Comparison of ENCODE assay signal across 23 cellular contexts in genomic region chr3:156764761-156765160, GRCh38.
A peak's percentile ranks its signal among the peaks of the same experiment; 100 is the strongest.
DNase-seq lines count a peak whose midpoint lies in the region; TF ChIP-seq lines count a peak whose summit lies in the region.
"Had no signal": no experiment of that assay in that cellular context is flagged by ENCODE, and none has a peak within 500 bp of the region (broad histone marks: within the 10 kb centered on the region; RNA-seq: fewer than 3 reads in every experiment).

No MANE protein-coding gene starts in this region.

- H3K4me3 ChIP-seq in epithelial cell of proximal tubule (ENCODE audit: low read depth, low read length) (no peak overlapping the region), parathyroid adenoma (ENCODE audit: low read depth, low read length) (no peak overlapping the region)
- H3K4me3 ChIP-seq: esophagus muscularis mucosa, pancreas, right lobe of liver, upper lobe of right lung had no signal

- H3K9me3 ChIP-seq in parathyroid adenoma (ENCODE audit: control insufficient read depth, low read length), result no peaks in the 10 kb centered on the region
- H3K9me3 ChIP-seq: esophagus muscularis mucosa, pancreas, right lobe of liver, upper lobe of right lung had no signal

- H3K4me2 ChIP-seq in parathyroid adenoma (ENCODE audit: low read length), result no peak overlapping the region

- no peak overlapping the region for H3K4me3 Mint-ChIP-seq in activated T-cell treated with anti-CD3 and anti-CD28 coated beads, Interleukin-2, amount 50 U/mL, for 24 hours
- H3K4me3 Mint-ChIP-seq: activated naive CD4-positive, alpha-beta T cell treated with anti-CD3 and anti-CD28 coated beads, Interleukin-2, amount 50 U/mL, for 24 hours; activated T-helper 1 cell treated with anti-CD3 and anti-CD28 coated beads, Interleukin-12 subunit alpha, Interleukin-12 subunit beta, Interleukin-2, Interleukin-4 antibody, amounts not matched to agents 30 ng/mL and 10 ng/mL and 1 ng/mL, durations not matched to agents 14 hours and 24 hours and 36 hours; CD4-positive, CD25-positive, alpha-beta regulatory T cell; naive thymus-derived CD8-positive, alpha-beta T cell had no signal

- peak overlapping the region; percentile 75 for H3K27ac ChIP-seq in parathyroid adenoma
- H3K27ac ChIP-seq: esophagus muscularis mucosa, pancreas, right lobe of liver, upper lobe of right lung had no signal

- no peaks in the 10 kb centered on the region for H3K36me3 ChIP-seq in parathyroid adenoma (ENCODE audit: control insufficient read depth, insufficient read depth, low read length)
- H3K36me3 ChIP-seq: esophagus muscularis mucosa, pancreas, right lobe of liver, upper lobe of right lung had no signal

- H3K4me1 Mint-ChIP-seq in activated T-cell treated with anti-CD3 and anti-CD28 coated beads, Interleukin-2, amount 50 U/mL, for 24 hours (ENCODE audit: low read depth), result peaks cover 2% of the 10 kb centered on the region
- H3K4me1 Mint-ChIP-seq: activated naive CD4-positive, alpha-beta T cell treated with anti-CD3 and anti-CD28 coated beads, Interleukin-2, amount 50 U/mL, for 24 hours; CD4-positive, CD25-positive, alpha-beta regulatory T cell; naive thymus-derived CD8-positive, alpha-beta T cell had no signal

- no peaks in the 10 kb centered on the region for H3K36me3 Mint-ChIP-seq in activated T-cell treated with anti-CD3 and anti-CD28 coated beads, Interleukin-2, amount 50 U/mL, for 24 hours (ENCODE audit: low read depth)
- H3K36me3 Mint-ChIP-seq: activated naive CD4-positive, alpha-beta T cell treated with anti-CD3 and anti-CD28 coated beads, Interleukin-2, amount 50 U/mL, for 24 hours; CD4-positive, CD25-positive, alpha-beta regulatory T cell; naive thymus-derived CD8-positive, alpha-beta T cell had no signal

- no peaks in the 10 kb centered on the region for H3K27me3 ChIP-seq in parathyroid adenoma (ENCODE audit: control insufficient read depth, insufficient read depth, low read length)
- H3K27me3 ChIP-seq: esophagus muscularis mucosa, pancreas, right lobe of liver, upper lobe of right lung had no signal

- H3K27ac Mint-ChIP-seq in activated T-cell treated with anti-CD3 and anti-CD28 coated beads, Interleukin-2, amount 50 U/mL, for 24 hours, result no peak overlapping the region
- H3K27ac Mint-ChIP-seq: activated naive CD4-positive, alpha-beta T cell treated with anti-CD3 and anti-CD28 coated beads, Interleukin-2, amount 50 U/mL, for 24 hours; activated T-helper 1 cell treated with anti-CD3 and anti-CD28 coated beads, Interleukin-12 subunit alpha, Interleukin-12 subunit beta, Interleukin-2, Interleukin-4 antibody, amounts not matched to agents 30 ng/mL and 10 ng/mL and 1 ng/mL, durations not matched to agents 14 hours and 24 hours and 36 hours; CD4-positive, CD25-positive, alpha-beta regulatory T cell; naive thymus-derived CD8-positive, alpha-beta T cell had no signal

- H3K4me1 ChIP-seq in parathyroid adenoma, result peaks cover 54% of the 10 kb centered on the region
- H3K4me1 ChIP-seq: pancreas, right lobe of liver, upper lobe of right lung had no signal

- H3K9ac ChIP-seq in parathyroid adenoma, result no peak overlapping the region

- H3K27me3 Mint-ChIP-seq in activated T-cell treated with anti-CD3 and anti-CD28 coated beads, Interleukin-2, amount 50 U/mL, for 24 hours, result no peaks in the 10 kb centered on the region
- H3K27me3 Mint-ChIP-seq: activated naive CD4-positive, alpha-beta T cell treated with anti-CD3 and anti-CD28 coated beads, Interleukin-2, amount 50 U/mL, for 24 hours; CD4-positive, CD25-positive, alpha-beta regulatory T cell; naive thymus-derived CD8-positive, alpha-beta T cell had no signal

- no peak overlapping the region for H2AFZ ChIP-seq in parathyroid adenoma

- no peak for TF ChIP-seq CTCF in epithelial cell of proximal tubule (conservative IDR thresholded peaks at IDR 0.05; ENCODE audit: low read depth, low read length)
- TF ChIP-seq CTCF in parathyroid adenoma (IDR thresholded peaks at IDR 0.05), result no peak

- peaks cover 24% of the 10 kb centered on the region for H3K79me2 ChIP-seq in parathyroid adenoma

- DNase-seq in ELR (ENCODE audit: low read depth), result peak; percentile 46
- DNase-seq in RKO (ENCODE audit: low spot score), result peak; percentile 31
- DNase-seq in epithelial cell of proximal tubule (ENCODE audit: low read depth), result peak; percentile 25
- DNase-seq in NCI-H82 treated with DMSO at 0.1 percent for 48 hours (lab: John Stamatoyannopoulos, UW; ENCODE audit: unreplicated experiment), result no peak
- no peak for DNase-seq in nucleus accumbens (lab: John Stamatoyannopoulos, UW)
- no peak for DNase-seq in activated T-cell treated with anti-CD3 and anti-CD28 coated beads, Interleukin-2, amount 50 U/mL, for 24 hours
- DNase-seq: activated CD4-positive, alpha-beta T cell treated with anti-CD3 and anti-CD28 coated beads for 48 hours; anterior cingulate cortex; CD4-positive, CD25-positive, alpha-beta regulatory T cell; cerebellar nuclear complex; left colon; naive thymus-derived CD8-positive, alpha-beta T cell; NCI-H1694 treated with DMSO at 0.1 percent for 48 hours; NCI-H2227 treated with DMSO at 0.1 percent for 48 hours; NCI-H774; OCI-M1; pancreas; right lobe of liver; upper lobe of right lung had no signal

- H3K9me3 Mint-ChIP-seq in activated T-cell treated with anti-CD3 and anti-CD28 coated beads, Interleukin-2, amount 50 U/mL, for 24 hours, result no peaks in the 10 kb centered on the region
- H3K9me3 Mint-ChIP-seq: activated naive CD4-positive, alpha-beta T cell treated with anti-CD3 and anti-CD28 coated beads, Interleukin-2, amount 50 U/mL, for 24 hours; activated T-helper 1 cell treated with anti-CD3 and anti-CD28 coated beads, Interleukin-12 subunit alpha, Interleukin-12 subunit beta, Interleukin-2, Interleukin-4 antibody, amounts not matched to agents 30 ng/mL and 10 ng/mL and 1 ng/mL, durations not matched to agents 14 hours and 24 hours and 36 hours; CD4-positive, CD25-positive, alpha-beta regulatory T cell; naive thymus-derived CD8-positive, alpha-beta T cell had no signal

Comparison
In these comparisons a context has a peak if more than half of its experiments do, and no peak if none do; other contexts are left out.
1. DNase-seq: peak in ELR (single experiment), RKO (single experiment) and epithelial cell of proximal tubule (single experiment); none in NCI-H82 treated with DMSO at 0.1 percent for 48 hours (single experiment), nucleus accumbens (0 of 56) and activated T-cell treated with anti-CD3 and anti-CD28 coated beads, Interleukin-2, amount 50 U/mL, for 24 hours (single experiment).